2 cellular contexts compared by ENCODE assay signal in the genomic region with DNA sequence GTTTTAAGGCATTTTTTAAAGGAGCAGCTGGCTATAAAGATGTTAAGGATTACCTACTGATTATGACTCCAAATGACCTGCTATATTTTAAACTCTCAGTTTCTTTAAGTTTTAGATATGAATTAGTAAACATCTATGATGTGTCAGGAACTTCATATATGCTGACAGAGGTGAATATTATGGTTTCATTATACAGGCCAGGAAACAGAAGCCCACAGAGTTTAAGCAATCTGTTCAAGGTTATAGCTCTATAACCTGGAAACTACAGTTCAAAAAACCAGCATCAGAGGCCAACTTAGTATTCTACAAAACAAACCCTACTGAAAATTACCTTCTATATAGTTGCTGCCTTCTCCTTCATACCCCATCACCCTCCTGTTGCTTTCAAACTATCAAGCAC.
A peak's percentile ranks its signal among the peaks of the same experiment; 100 is the strongest.
TF ChIP-seq lines count a peak whose summit lies in the region.

No MANE protein-coding gene starts in this region.

TF ChIP-seq in IMR-90, 13 proteins besides CTCF, POLR2A, EP300 and RAD21:
- TF ChIP-seq RCOR1 (IDR thresholded peaks at IDR 0.05; ENCODE audit: insufficient replicate concordance, low read length) (no peak), MAFK (IDR thresholded peaks at IDR 0.05; ENCODE audit: low read depth, low read length) (peak; percentile 45; the same call in 1 of the 2 replicates), SMC3 (IDR thresholded peaks at IDR 0.05; ENCODE audit: low read depth, low read length) (no peak)

TF ChIP-seq in HepG2, 621 proteins besides CTCF, POLR2A, EP300 and RAD21:
- TF ChIP-seq MAFF (IDR thresholded peaks at IDR 0.05; ENCODE audit: low read depth, low read length) (peak; percentile 71), MAFK (conservative IDR thresholded peaks at IDR 0.05 in 1 of 2, IDR thresholded peaks at IDR 0.05 in 1 of 2; ENCODE audit: low read length in 2 of 2) (peak; percentile 63 to 78; a peak in 3 of 4 replicates)
- TF ChIP-seq, protein P1, sequence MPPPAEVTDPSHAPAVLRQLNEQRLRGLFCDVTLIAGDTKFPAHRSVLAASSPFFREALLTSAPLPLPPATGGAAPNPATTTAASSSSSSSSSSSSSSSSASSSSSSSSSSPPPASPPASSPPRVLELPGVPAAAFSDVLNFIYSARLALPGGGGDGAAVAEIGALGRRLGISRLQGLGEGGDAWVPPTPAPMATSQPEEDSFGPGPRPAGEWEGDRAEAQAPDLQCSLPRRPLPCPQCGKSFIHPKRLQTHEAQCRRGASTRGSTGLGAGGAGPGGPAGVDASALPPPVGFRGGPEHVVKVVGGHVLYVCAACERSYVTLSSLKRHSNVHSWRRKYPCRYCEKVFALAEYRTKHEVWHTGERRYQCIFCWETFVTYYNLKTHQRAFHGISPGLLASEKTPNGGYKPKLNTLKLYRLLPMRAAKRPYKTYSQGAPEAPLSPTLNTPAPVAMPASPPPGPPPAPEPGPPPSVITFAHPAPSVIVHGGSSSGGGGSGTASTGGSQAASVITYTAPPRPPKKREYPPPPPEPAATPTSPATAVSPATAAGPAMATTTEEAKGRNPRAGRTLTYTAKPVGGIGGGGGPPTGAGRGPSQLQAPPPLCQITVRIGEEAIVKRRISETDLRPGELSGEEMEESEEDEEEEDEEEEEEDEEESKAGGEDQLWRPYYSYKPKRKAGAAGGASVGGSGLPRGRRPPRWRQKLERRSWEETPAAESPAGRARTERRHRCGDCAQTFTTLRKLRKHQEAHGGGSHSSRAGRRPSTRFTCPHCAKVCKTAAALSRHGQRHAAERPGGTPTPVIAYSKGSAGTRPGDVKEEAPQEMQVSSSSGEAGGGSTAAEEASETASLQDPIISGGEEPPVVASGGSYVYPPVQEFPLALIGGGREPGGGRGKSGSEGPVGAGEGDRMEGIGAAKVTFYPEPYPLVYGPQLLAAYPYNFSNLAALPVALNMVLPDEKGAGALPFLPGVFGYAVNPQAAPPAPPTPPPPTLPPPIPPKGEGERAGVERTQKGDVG (CRISPR knock-in tag; IDR thresholded peaks at IDR 0.05; ENCODE audit: borderline replicate concordance): no peak
